ENCODE assay signal across 15 cellular contexts in genomic region chr16:56294599-56294998, GRCh38.
DNase-seq lines count a peak whose midpoint lies in the region; ATAC-seq, FAIRE-seq and TF ChIP-seq lines count a peak whose summit lies in the region.
"Had no signal": no experiment of that assay in that cellular context is flagged by ENCODE, and none has a peak within 500 bp of the region (broad histone marks: within the 10 kb centered on the region; RNA-seq: fewer than 3 reads in every experiment).

No MANE protein-coding gene starts in this region.

- intact Hi-C loops in Right ventricle myocardium inferior (cut with DNase I) (no loop called here), cardiac septum (cut with DNase I) (loop anchor here (10.0 kb wide), 1 partner anchor 100 kb away; the partner anchor contains the start of gene GNAO1)

- DNase-seq in Right ventricle myocardium inferior (ENCODE audit: missing footprints) (no peak), cardiac septum (ENCODE audit: low spot score) (no peak), caudate nucleus (lab: John Stamatoyannopoulos, UW) (no peak), kidney tubule cell (ENCODE audit: low spot score) (peak; percentile 65), urothelium cell line (ENCODE audit: low spot score) (peak; percentile 68), H54 (ENCODE audit: insufficient read length, low spot score) (no peak)
- no peak for DNase-seq in activated CD4-positive, alpha-beta T cell treated with anti-CD3 and anti-CD28 coated beads for 1 hour
- DNase-seq: activated CD8-positive, alpha-beta memory T cell treated with anti-CD3 and anti-CD28 coated beads, Interleukin-2, amount 10 ng/mL, durations not matched to agents 7 days and 5 days; effector CD4-positive, alpha-beta T cell; MM.1S; NCI-H345 had no signal

- FAIRE-seq in urothelium cell line (lab: Jason Lieb, UNC) (no peak), H54 (lab: Jason Lieb, UNC) (no peak)
- FAIRE-seq: A204.1, TTC549 had no signal

- TF ChIP-seq POLR2A in H54 (IDR thresholded peaks at IDR 0.05; ENCODE audit: low read depth, low read length): no peak

- ATAC-seq in Right ventricle myocardium inferior (peak; percentile 55), HG02610 (IDR thresholded peaks at IDR 0.05; ENCODE audit: unreplicated experiment) (no peak)
- ATAC-seq: activated CD8-positive, alpha-beta memory T cell treated with anti-CD3 and anti-CD28 coated beads, Interleukin-2, amount 10 ng/mL, durations not matched to agents 7 days and 5 days had no signal

- peak overlapping the region; percentile 100 for H3K27ac ChIP-seq in caudate nucleus (ENCODE audit: low read depth, low read length)
- H3K27ac ChIP-seq: HL-60 had no signal

Comparison
In these comparisons a context has a peak if more than half of its experiments do, and no peak if none do; other contexts are left out.
1. DNase-seq: peak in kidney tubule cell (single experiment) and urothelium cell line (single experiment); none in Right ventricle myocardium inferior (single experiment), cardiac septum (single experiment), caudate nucleus (0 of 61), activated CD4-positive, alpha-beta T cell treated with anti-CD3 and anti-CD28 coated beads for 1 hour (single experiment) and H54 (single experiment).